13 cellular contexts compared by ENCODE assay signal in genomic region chr14:102394717-102395378, GRCh38. TPM values are rescaled to one million over a fixed set of nuclear protein-coding genes. Genes with fewer than 3 reads are reported as not detected.
DNase-seq lines count a peak whose midpoint lies in the region; ATAC-seq and TF ChIP-seq lines count a peak whose summit lies in the region.
"Had no signal": no experiment of that assay in that cellular context is flagged by ENCODE, and none has a peak within 500 bp of the region (broad histone marks: within the 10 kb centered on the region; RNA-seq: fewer than 3 reads in every experiment).

No MANE protein-coding gene starts in this region.

- H3K36me3 ChIP-seq in HUES48 (ENCODE audit: control insufficient read depth, insufficient read depth, low read length) = no peaks in the 10 kb centered on the region
- peaks cover 0 to 2% of the 10 kb centered on the region in 2 donors for H3K36me3 ChIP-seq in left lung

- H3K4me1 Mint-ChIP-seq in CD4-positive, alpha-beta T cell (ENCODE audit: low read depth) = peaks cover 11% of the 10 kb centered on the region
- H3K4me1 Mint-ChIP-seq in activated T-helper 17 cell treated with anti-CD3 and anti-CD28 coated beads, Interleukin-2, amount 50 U/mL, for 72 hours = peaks cover 10% of the 10 kb centered on the region

- CTCF ChIA-PET in CD4-positive, alpha-beta T cell (lab: Charles Lee) = no interaction called here

- H3K27me3 ChIP-seq in CD4-positive, alpha-beta T cell (ENCODE audit: control insufficient read depth, insufficient read depth, low read length) = no peaks in the 10 kb centered on the region
- H3K27me3 ChIP-seq in HUES48 (ENCODE audit: control insufficient read depth, insufficient read depth, low read length) (no peaks in the 10 kb centered on the region), left lung (no peaks in the 10 kb centered on the region)
- H3K27me3 ChIP-seq: esophagus squamous epithelium had no signal

- 0 out of 2 replicates have a peak overlapping the region, but pooled peaks have one; percentile 4 for H3K9ac ChIP-seq in HUES48 (ENCODE audit: low read depth, low read length)

- POLR2A ChIA-PET in CD4-positive, alpha-beta T cell (lab: Charles Lee) = interaction anchor here (1.1 kb wide), 1 partner anchor 78 kb away, joined by 3 read pairs; no protein-coding TSS in a partner anchor

- peak; percentile 90 for ATAC-seq in CD4-positive, alpha-beta T cell (ENCODE audit: poor library complexity)
- peak; percentile 80 for ATAC-seq in activated T-helper 17 cell treated with anti-CD3 and anti-CD28 coated beads, Interleukin-2, amount 50 U/mL, for 72 hours (replicated peaks)
- ATAC-seq in left lung = peak; percentile 92
- ATAC-seq in HG03432 (IDR thresholded peaks at IDR 0.05; ENCODE audit: unreplicated experiment) = no peak
- no peak for ATAC-seq in GM18907 (IDR thresholded peaks at IDR 0.05; ENCODE audit: unreplicated experiment)

- H3K4me1 ChIP-seq in HUES48 (ENCODE audit: control insufficient read depth, insufficient read depth, low read length) (peaks cover 14% of the 10 kb centered on the region), left lung (peaks cover 0 to 21% of the 10 kb centered on the region in 2 donors)

- DNase-seq in CD4-positive, alpha-beta T cell = no peak
- DNase-seq in left lung (no peak), medulla oblongata (ENCODE audit: extremely low spot score) (no peak), SK-N-DZ (ENCODE audit: low spot score) (no peak)
- DNase-seq: esophagus squamous epithelium, NCI-H1417 treated with DMSO at 0.1 percent for 48 hours, NCI-H69, Right ventricle myocardium superior had no signal

- H3K4me3 ChIP-seq in HUES48 (ENCODE audit: low read depth, low read length) (no peak overlapping the region), left lung (no peak overlapping the region)
- H3K4me3 ChIP-seq: esophagus squamous epithelium had no signal

- H3K27me3 Mint-ChIP-seq in CD4-positive, alpha-beta T cell = no peaks in the 10 kb centered on the region
- H3K27me3 Mint-ChIP-seq in activated T-helper 17 cell treated with anti-CD3 and anti-CD28 coated beads, Interleukin-2, amount 50 U/mL, for 72 hours = no peaks in the 10 kb centered on the region

- no peaks in the 10 kb centered on the region for H3K9me3 Mint-ChIP-seq in CD4-positive, alpha-beta T cell
- no peaks in the 10 kb centered on the region for H3K9me3 Mint-ChIP-seq in activated T-helper 17 cell treated with anti-CD3 and anti-CD28 coated beads, Interleukin-2, amount 50 U/mL, for 72 hours

- peaks cover 12% of the 10 kb centered on the region for H3K9me3 ChIP-seq in CD4-positive, alpha-beta T cell (ENCODE audit: control insufficient read depth, low read length)
- no peaks in the 10 kb centered on the region; the same call in 1 of the 2 replicates for H3K9me3 ChIP-seq in HUES48 (ENCODE audit: control insufficient read depth, insufficient read depth, low read length)
- H3K9me3 ChIP-seq in left lung = peaks cover 0 to 9% of the 10 kb centered on the region in 2 donors

- peaks cover 44% of the 10 kb centered on the region for H3K36me3 Mint-ChIP-seq in CD4-positive, alpha-beta T cell (ENCODE audit: low read depth)
- H3K36me3 Mint-ChIP-seq in activated T-helper 17 cell treated with anti-CD3 and anti-CD28 coated beads, Interleukin-2, amount 50 U/mL, for 72 hours (ENCODE audit: low read depth) = peaks cover 6% of the 10 kb centered on the region

- intact Hi-C loops in CD4-positive, alpha-beta T cell (cut with DNase I, micrococcal nuclease) = no loop called here
- intact Hi-C loops in left lung (cut with DNase I) = no loop called here

- H3K27ac ChIP-seq in CD4-positive, alpha-beta T cell (ENCODE audit: low read depth, low read length) = peak overlapping the region; percentile 29
- H3K27ac ChIP-seq in HUES48 (ENCODE audit: low read depth, low read length) (peak overlapping the region; percentile 54), left lung (peak overlapping the region in 1 of 2 donors; percentile 77)
- H3K27ac ChIP-seq: esophagus squamous epithelium, VCaP had no signal

- H3K4me3 Mint-ChIP-seq in CD4-positive, alpha-beta T cell = peak overlapping the region; percentile 71
- peak overlapping the region; percentile 68 for H3K4me3 Mint-ChIP-seq in activated T-helper 17 cell treated with anti-CD3 and anti-CD28 coated beads, Interleukin-2, amount 50 U/mL, for 72 hours

- H3K27ac Mint-ChIP-seq in CD4-positive, alpha-beta T cell = peak overlapping the region; percentile 82
- H3K27ac Mint-ChIP-seq in activated T-helper 17 cell treated with anti-CD3 and anti-CD28 coated beads, Interleukin-2, amount 50 U/mL, for 72 hours = peak overlapping the region; percentile 90

- TF ChIP-seq CTCF in CD4-positive, alpha-beta T cell (IDR thresholded peaks at IDR 0.05) = no peak
- TF ChIP-seq CTCF in left lung (IDR thresholded peaks at IDR 0.05) = no peak

RNA-seq across cellular contexts. Expression of gene TECPR2, which starts 32.1 kb away (rescaled TPM):
- 1 to 10 TPM; 5.0 to 5.4 TPM for total RNA-seq in CD4-positive, alpha-beta T cell
- total RNA-seq in activated T-helper 17 cell treated with anti-CD3 and anti-CD28 coated beads, Interleukin-2, amount 50 U/mL, for 72 hours = 1 to 10 TPM; 4.6 to 4.9 TPM
- 10 to 100 TPM; 26.1 to 30.1 TPM for total RNA-seq in left lung
- 1.8 and 5.3 TPM in 2 replicates for polyA plus RNA-seq in SK-N-DZ (2014; cell fraction: cytosol; rRNA removed)
- polyA plus RNA-seq in SK-N-DZ (2014; cell fraction: nucleus; rRNA removed) = 0.99 and 5.3 TPM in 2 replicates

RNA-seq across cellular contexts. Expression of gene CINP, which starts 32.2 kb away (rescaled TPM):
- 10 to 100 TPM; 12.6 to 14.5 TPM for total RNA-seq in CD4-positive, alpha-beta T cell
- 10 to 100 TPM; 33.5 to 37.8 TPM for total RNA-seq in activated T-helper 17 cell treated with anti-CD3 and anti-CD28 coated beads, Interleukin-2, amount 50 U/mL, for 72 hours
- total RNA-seq in left lung = 10 to 100 TPM; 32.1 to 35.5 TPM
- 19.7 and 26.2 TPM in 2 replicates for polyA plus RNA-seq in SK-N-DZ (2014; cell fraction: cytosol; rRNA removed)
- 6.4 and 9.7 TPM in 2 replicates for polyA plus RNA-seq in SK-N-DZ (2014; cell fraction: nucleus; rRNA removed)

Comparison
In these comparisons a context has a peak if more than half of its experiments do, and no peak if none do; other contexts are left out.
1. ATAC-seq: peak in CD4-positive, alpha-beta T cell (single experiment), activated T-helper 17 cell treated with anti-CD3 and anti-CD28 coated beads, Interleukin-2, amount 50 U/mL, for 72 hours (single experiment) and left lung (single experiment); none in HG03432 (single experiment) and GM18907 (single experiment).
2. RNA of gene TECPR2, which starts 32.1 kb away (total RNA-seq): 26.1 to 30.1 TPM in left lung; 5.0 to 5.4 TPM in CD4-positive, alpha-beta T cell and 4.6 to 4.9 TPM in activated T-helper 17 cell treated with anti-CD3 and anti-CD28 coated beads, Interleukin-2, amount 50 U/mL, for 72 hours; every median in the first group is over 4 times any median in the second.